In the genomic region with DNA sequence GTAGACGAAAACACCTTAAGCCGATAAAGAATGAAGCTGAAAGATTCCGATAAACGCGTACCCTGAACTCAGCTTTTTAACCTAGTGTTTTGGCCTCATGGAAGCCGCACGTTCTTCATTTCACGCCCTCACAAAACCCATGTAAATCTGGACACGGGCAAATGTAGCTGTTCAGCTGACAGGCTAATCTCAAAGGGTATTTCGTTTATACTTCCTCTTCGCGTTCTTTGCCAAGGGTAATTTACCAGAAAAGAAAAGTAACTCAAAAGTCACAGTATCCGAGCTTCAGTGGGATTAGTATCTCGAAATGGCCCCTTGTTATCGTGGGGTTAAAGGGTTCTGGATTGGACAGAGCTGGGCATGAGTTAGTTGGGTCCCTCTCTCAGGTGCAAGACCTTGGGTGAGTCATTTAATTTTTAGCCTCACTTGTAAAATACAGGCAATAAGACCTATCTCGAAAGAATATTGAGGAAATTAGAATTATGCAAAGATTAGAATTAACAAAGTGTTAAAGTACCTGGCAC, we compare ENCODE assay signal across 8 cellular contexts. TPM values are rescaled to one million over a fixed set of nuclear protein-coding genes. Genes with fewer than 3 reads are reported as not detected.
A peak's percentile ranks its signal among the peaks of the same experiment; 100 is the strongest.
DNase-seq lines count a peak whose midpoint lies in the region; ATAC-seq and TF ChIP-seq lines count a peak whose summit lies in the region.

No MANE protein-coding gene starts in this region.

- H4K20me1 ChIP-seq in SK-N-SH (ENCODE audit: insufficient read depth): peaks cover 33% of the 10 kb centered on the region

- H3K36me3 ChIP-seq in CD4-positive, CD25-positive, alpha-beta regulatory T cell (ENCODE audit: control insufficient read depth, insufficient read depth, low read length): peaks cover 2% of the 10 kb centered on the region
- peaks cover 16 to 23% of the 10 kb centered on the region in 2 experiments for H3K36me3 ChIP-seq in SK-N-SH (replicated peaks in 1 of 2; ENCODE audit: control insufficient read depth in 1 of 2, insufficient read depth in 2 of 2, low read length in 1 of 2)

- 37% methylated on average over 16 of the region's 16 CpGs for WGBS in SK-N-SH (ENCODE audit: low lambda C conversion rate)

- H3K9me3 ChIP-seq in CD4-positive, CD25-positive, alpha-beta regulatory T cell (ENCODE audit: control insufficient read depth in 2 of 2, low read length in 2 of 2): no peaks in the 10 kb centered on the region
- no peaks in the 10 kb centered on the region for H3K9me3 ChIP-seq in SK-N-SH

- H3K9me2 ChIP-seq in SK-N-SH: no peaks in the 10 kb centered on the region

- peaks cover 26% of the 10 kb centered on the region for H3F3A ChIP-seq in SK-N-SH (replicated peaks; ENCODE audit: insufficient read depth)

- H3K4me2 ChIP-seq in SK-N-SH: peak overlapping the region; percentile 80

- TF ChIP-seq EP300 in SK-N-SH (IDR thresholded peaks at IDR 0.05; ENCODE audit: borderline replicate concordance in 1 of 2, low read depth in 1 of 2, low read length in 1 of 2): no peak

- POLR2A ChIA-PET in SK-N-SH (lab: Yijun Ruan, JAX): interaction anchor here (0.7 kb wide), 2 partner anchors 115 to 195 kb away, joined by 3 to 5 read pairs; no protein-coding TSS in a partner anchor

- H3K4me3 ChIP-seq in CD4-positive, CD25-positive, alpha-beta regulatory T cell (ENCODE audit: low read depth, low read length): peak overlapping the region; percentile 87
- H3K4me3 ChIP-seq in SK-N-SH (ENCODE audit: low read depth in 2 of 2, low read length in 1 of 2): peak overlapping the region; percentile 100
- peak overlapping the region; percentile 83 to 97 for H3K4me3 ChIP-seq in foreskin fibroblast (ENCODE audit: low read depth in 1 of 2, low read length in 2 of 2)
- peak overlapping the region; percentile 68 to 97 (median 87) for H3K4me3 ChIP-seq in skin epidermis

- peak overlapping the region; percentile 100 for H3K9ac ChIP-seq in SK-N-SH

- peak overlapping the region; percentile 81 for H2AFZ ChIP-seq in SK-N-SH (ENCODE audit: low read depth)

- ATAC-seq in CD4-positive, CD25-positive, alpha-beta regulatory T cell (ENCODE audit: low read depth in 2 of 2): no peak
- ATAC-seq in GM21737 (IDR thresholded peaks at IDR 0.05; ENCODE audit: unreplicated experiment): peak; percentile 1

- peak overlapping the region; percentile 98 to 100 (median 100) for H3K27ac Mint-ChIP-seq in CD4-positive, CD25-positive, alpha-beta regulatory T cell

- no peaks in the 10 kb centered on the region for H3K9me3 Mint-ChIP-seq in CD4-positive, CD25-positive, alpha-beta regulatory T cell

- H3K27me3 ChIP-seq in CD4-positive, CD25-positive, alpha-beta regulatory T cell (ENCODE audit: control insufficient read depth, insufficient read depth, low read length): no peaks in the 10 kb centered on the region
- no peaks in the 10 kb centered on the region for H3K27me3 ChIP-seq in SK-N-SH (ENCODE audit: insufficient read depth)

- H3K27ac ChIP-seq in CD4-positive, CD25-positive, alpha-beta regulatory T cell (ENCODE audit: insufficient read depth, low read length, poor library complexity, severe bottlenecking): peak overlapping the region; percentile 100
- H3K27ac ChIP-seq in SK-N-SH (ENCODE audit: low read depth in 2 of 2, low read length in 1 of 2) (peak overlapping the region; percentile 98 to 100), skin epidermis (peak overlapping the region; percentile 91 to 100 (median 99))

- H3K4me1 ChIP-seq in CD4-positive, CD25-positive, alpha-beta regulatory T cell (ENCODE audit: control insufficient read depth, insufficient read depth, low read length, poor library complexity, severe bottlenecking): peaks cover 34% of the 10 kb centered on the region
- H3K4me1 ChIP-seq in SK-N-SH (ENCODE audit: control insufficient read depth in 1 of 2, insufficient read depth in 2 of 2, low read depth in 1 of 2, low read length in 1 of 2): peaks cover 10 to 17% of the 10 kb centered on the region in 2 experiments; a peak in 3 of 4 replicates

- CTCF ChIA-PET in SK-N-SH (lab: Yijun Ruan, JAX): interaction anchor here (1.8 kb wide), 1 partner anchor 72 kb away, joined by 4 read pairs; no protein-coding TSS in a partner anchor

- TF ChIP-seq CTCF in SK-N-SH (IDR thresholded peaks at IDR 0.05): no peak
- TF ChIP-seq CTCF in foreskin fibroblast (IDR thresholded peaks at IDR 0.05; ENCODE audit: low read depth, low read length): no peak

- H3K4me1 Mint-ChIP-seq in CD4-positive, CD25-positive, alpha-beta regulatory T cell: peaks cover 21 to 49% (median 39%) of the 10 kb centered on the region in 4 donors

- peaks cover 48% of the 10 kb centered on the region for H3K79me2 ChIP-seq in SK-N-SH (ENCODE audit: insufficient read depth)

- TF ChIP-seq RAD21 in SK-N-SH (IDR thresholded peaks at IDR 0.05; ENCODE audit: low read length): no peak

- peaks cover 10% of the 10 kb centered on the region for H3K36me3 Mint-ChIP-seq in CD4-positive, CD25-positive, alpha-beta regulatory T cell

- no peak for DNase-seq in CD4-positive, CD25-positive, alpha-beta regulatory T cell
- DNase-seq in SK-N-SH: no peak
- DNase-seq in foreskin fibroblast: no peak
- DNase-seq in activated effector memory CD4-positive, alpha-beta T cell treated with Interleukin-2 at 50 U/mL for 16 hours: no peak
- DNase-seq in ureter (ENCODE audit: low spot score): no peak
- no peak for DNase-seq in NCI-H1930 (lab: John Stamatoyannopoulos, UW)

- H3K4me3 Mint-ChIP-seq in CD4-positive, CD25-positive, alpha-beta regulatory T cell: peak overlapping the region; percentile 96 to 99 (median 98)

- peaks cover 26% of the 10 kb centered on the region for H3K27me3 Mint-ChIP-seq in CD4-positive, CD25-positive, alpha-beta regulatory T cell

TF ChIP-seq in SK-N-SH, 30 proteins besides CTCF, POLR2A, EP300 and RAD21:
- 0 out of 2 replicates have a peak, but pooled peaks have one; percentile 2 for TF ChIP-seq SMC3 (IDR thresholded peaks at IDR 0.05; ENCODE audit: low read depth, low read length)
- TF ChIP-seq GATA2 (CRISPR knock-in tag; IDR thresholded peaks at IDR 0.05): no peak

RNA-seq across cellular contexts. Expression of a gene that starts 0.8 kb away (rescaled TPM):
- total RNA-seq in CD4-positive, CD25-positive, alpha-beta regulatory T cell: 211 TPM
- polyA plus RNA-seq in CD4-positive, CD25-positive, alpha-beta regulatory T cell: 100 to 1,000 TPM; 890 to 977 (median 944) TPM
- polyA plus RNA-seq in SK-N-SH (2012; rRNA removed): 401 and 491 TPM in 2 replicates
- 795 and 1,236 TPM in 2 replicates for polyA plus RNA-seq in SK-N-SH (2012; cell fraction: cytosol; rRNA removed)
- polyA plus RNA-seq in SK-N-SH (2012; cell fraction: nucleus; rRNA removed): 77.3 and 188 TPM in 2 replicates
- 429 TPM for total RNA-seq in ureter

RNA-seq across cellular contexts. Expression of a gene that starts 22.0 kb away (rescaled TPM):
- 0.32 TPM for total RNA-seq in CD4-positive, CD25-positive, alpha-beta regulatory T cell
- polyA plus RNA-seq in CD4-positive, CD25-positive, alpha-beta regulatory T cell: not detected
- 0.20 and 0.21 TPM in 2 replicates for polyA plus RNA-seq in SK-N-SH (2012; rRNA removed)
- polyA plus RNA-seq in SK-N-SH (2012; cell fraction: cytosol; rRNA removed): 0.08 and 0.12 TPM in 2 replicates
- 0.54 and 0.77 TPM in 2 replicates for polyA plus RNA-seq in SK-N-SH (2012; cell fraction: nucleus; rRNA removed)
- total RNA-seq in ureter: not detected
